8 cellular contexts compared by ENCODE assay signal in genomic region chr3:11271986-11272904, GRCh38. TPM values are rescaled to one million over a fixed set of nuclear protein-coding genes. Genes with fewer than 3 reads are reported as not detected.
DNase-seq lines count a peak whose midpoint lies in the region; ATAC-seq and TF ChIP-seq lines count a peak whose summit lies in the region.

ATG7 (plus strand) TSS chr3:11272397; CDS start chr3:11298696, 26,299 bp downstream.

- H3K27ac ChIP-seq in Panc1 (ENCODE audit: low read length): peak within 1 kb of the TSS; percentile 96
- peak within 1 kb of the TSS; percentile 74 to 88 for H3K27ac ChIP-seq in esophagus (ENCODE audit: low read depth in 2 of 2, low read length in 1 of 2)
- H3K27ac ChIP-seq in muscle layer of colon (ENCODE audit: low read depth, low read length): peak within 1 kb of the TSS; percentile 79

- peaks cover 7% of the 10 kb centered on the region; the same call in 1 of the 2 replicates for H3K36me3 ChIP-seq in Panc1 (ENCODE audit: control insufficient read depth, insufficient read depth, low read length)
- H3K36me3 ChIP-seq in esophagus (ENCODE audit: control insufficient read depth in 2 of 2, insufficient read depth in 2 of 2, low read length in 1 of 2): peaks cover 0 to 3% of the 10 kb centered on the region in 2 donors
- H3K36me3 ChIP-seq in muscle layer of colon (ENCODE audit: insufficient read depth, low read length): no peaks in the 10 kb centered on the region

- peaks cover 7% of the 10 kb centered on the region for H3K9me3 Mint-ChIP-seq in activated T-cell treated with anti-CD3 and anti-CD28 coated beads, Interleukin-2, amount 50 U/mL, for 4 hours

- no peaks in the 10 kb centered on the region for H3K9me3 ChIP-seq in Panc1 (ENCODE audit: control insufficient read depth, insufficient read depth, low read depth, low read length)
- no peaks in the 10 kb centered on the region for H3K9me3 ChIP-seq in esophagus (ENCODE audit: control insufficient read depth in 2 of 2, insufficient read depth in 1 of 2, low read depth in 1 of 2, low read length in 1 of 2)
- no peaks in the 10 kb centered on the region for H3K9me3 ChIP-seq in muscle layer of colon (ENCODE audit: low read length)

- H3K27me3 ChIP-seq in Panc1 (ENCODE audit: control insufficient read depth, insufficient read depth, low read length) (no peaks in the 10 kb centered on the region), esophagus (ENCODE audit: control insufficient read depth in 1 of 2, insufficient read depth in 2 of 2, low read length in 2 of 2) (no peaks in the 10 kb centered on the region), muscle layer of colon (ENCODE audit: control insufficient read depth in 1 of 2, insufficient read depth in 2 of 2, low read length in 2 of 2) (no peaks in the 10 kb centered on the region)

- H3K9ac ChIP-seq in muscle layer of colon (ENCODE audit: low read length): peak within 1 kb of the TSS; percentile 97

- H3K4me1 ChIP-seq in Panc1 (ENCODE audit: control insufficient read depth, insufficient read depth, low read length) (peaks cover 21% of the 10 kb centered on the region), esophagus (ENCODE audit: control insufficient read depth in 2 of 2, insufficient read depth in 2 of 2, low read length in 1 of 2) (no peaks in the 10 kb centered on the region), muscle layer of colon (ENCODE audit: insufficient read depth, low read length) (peaks cover 17% of the 10 kb centered on the region)

- H3K27me3 Mint-ChIP-seq in activated T-cell treated with anti-CD3 and anti-CD28 coated beads, Interleukin-2, amount 50 U/mL, for 4 hours (ENCODE audit: low read depth): peaks cover 2% of the 10 kb centered on the region

- WGBS in esophagus, 2 donors: 1% methylated on average over 51 of the region's 51 CpGs

- BruUV-seq in Panc1 (replicated peaks; lab: Mats Ljungman, UMichigan): TSS peak; percentile 90

- H3K4me3 ChIP-seq in Panc1 (ENCODE audit: low read depth in 2 of 2, low read length in 2 of 2): peak within 1 kb of the TSS; percentile 100
- peak within 1 kb of the TSS; percentile 87 to 88 for H3K4me3 ChIP-seq in esophagus (ENCODE audit: low read depth in 1 of 2, low read length in 2 of 2)
- H3K4me3 ChIP-seq in muscle layer of colon (ENCODE audit: low read depth in 1 of 2, low read length in 2 of 2): peak within 1 kb of the TSS; percentile 94 to 100

- peak within 1 kb of the TSS; percentile 96 for H3K4me3 Mint-ChIP-seq in activated T-cell treated with anti-CD3 and anti-CD28 coated beads, Interleukin-2, amount 50 U/mL, for 4 hours

- CTCF ChIA-PET in Panc1 (lab: Charles Lee): interaction anchor here (0.7 kb wide), 1 partner anchor 63 kb away, joined by 5 read pairs; no protein-coding TSS in a partner anchor

- intact Hi-C loops in Panc1 (cut with micrococcal nuclease; ENCODE audit: unreplicated experiment): no loop called here

- in situ Hi-C loops in Panc1 (cut with HindIII; ENCODE audit: low pct_unique_long_range_greater_than_20kb, low sequenced_read_pairs): no loop called here

- peak; percentile 43 for DNase-seq in DMS53 treated with DMSO at 0.1 percent for 48 hours (lab: John Stamatoyannopoulos, UW; ENCODE audit: unreplicated experiment)
- DNase-seq in KG1 (lab: John Stamatoyannopoulos, UW): peak; percentile 95
- peak; percentile 79 for DNase-seq in Panc1 (ENCODE audit: low read depth, low spot score)
- DNase-seq in activated T-cell treated with anti-CD3 and anti-CD28 coated beads, Interleukin-2, amount 50 U/mL, for 4 hours: peak; percentile 96
- DNase-seq in stimulated activated CD8-positive, alpha-beta memory T cell treated with anti-CD3 and anti-CD28 coated beads, Interleukin-7, amount 100 ng/mL, for 24 hours (ENCODE audit: low read depth): peak; percentile 89

- no peak for TF ChIP-seq CTCF in Panc1 (IDR thresholded peaks at IDR 0.05)

- H3K4me1 Mint-ChIP-seq in activated T-cell treated with anti-CD3 and anti-CD28 coated beads, Interleukin-2, amount 50 U/mL, for 4 hours (ENCODE audit: low read depth): peaks cover 45% of the 10 kb centered on the region

- POLR2A ChIA-PET in Panc1 (lab: Charles Lee): interaction anchor here (0.7 to 1.4 kb wide), 3 partner anchors 13 to 46 kb away, joined by 4 to 8 read pairs (median 6); no protein-coding TSS in a partner anchor

- H3K36me3 Mint-ChIP-seq in activated T-cell treated with anti-CD3 and anti-CD28 coated beads, Interleukin-2, amount 50 U/mL, for 4 hours (ENCODE audit: insufficient read depth): peaks cover 32% of the 10 kb centered on the region

- peak; percentile 95 for ATAC-seq in GM21723 (IDR thresholded peaks at IDR 0.05; ENCODE audit: unreplicated experiment)
- ATAC-seq in Panc1: peak; percentile 95
- peak; percentile 95 to 96 for ATAC-seq in activated T-cell treated with anti-CD3 and anti-CD28 coated beads, Interleukin-2, amount 50 U/mL, for 4 hours

RNA-seq across cellular contexts. Expression of gene ATG7, which starts in this region (rescaled TPM):
- total RNA-seq in Panc1 (2021; ENCODE audit: unreplicated experiment): 36.0 TPM
- polyA plus RNA-seq in Panc1 (2012; ENCODE audit: insufficient read length): 21.6 TPM
- 10 to 100 TPM; 32.6 to 36.6 (median 35.6) TPM for total RNA-seq in activated T-cell treated with anti-CD3 and anti-CD28 coated beads, Interleukin-2, amount 50 U/mL, for 4 hours
- polyA plus RNA-seq in esophagus: 10 to 100 TPM in 1 of 2 donors, 1 to 10 TPM in 1; 5.8 to 13.1 TPM

Comparison
In these comparisons a context has a peak if more than half of its experiments do, and no peak if none do; other contexts are left out.
1. Peak in every context shown above with its lines: DNase-seq, ATAC-seq, H3K4me3 ChIP-seq and H3K27ac ChIP-seq.
2. DNase-seq: peak in every context shown above with its lines; median percentile 96 in activated T-cell treated with anti-CD3 and anti-CD28 coated beads, Interleukin-2, amount 50 U/mL, for 4 hours; 95 in KG1; 89 in stimulated activated CD8-positive, alpha-beta memory T cell treated with anti-CD3 and anti-CD28 coated beads, Interleukin-7, amount 100 ng/mL, for 24 hours; 79 in Panc1; 43 in DMS53 treated with DMSO at 0.1 percent for 48 hours.